ENCODE assay signal across 35 cellular contexts in genomic region chr1:205856433-205856832, GRCh38. TPM values are rescaled to one million over a fixed set of nuclear protein-coding genes. Genes with fewer than 3 reads are reported as not detected.
"Had no signal": no experiment of that assay in that cellular context is flagged by ENCODE, and none has a peak within 500 bp of the region (broad histone marks: within the 10 kb centered on the region; RNA-seq: fewer than 3 reads in every experiment).

No MANE protein-coding gene starts in this region.

- H3K27me3 ChIP-seq: adrenal gland, ascending aorta, body of pancreas, brain microvascular endothelial cell, breast epithelium, cardiac muscle cell had no signal

- DNase-seq: activated effector memory CD4-positive, alpha-beta T cell treated with anti-CD3 and anti-CD28 coated beads, Interleukin-2, amount 50 U/mL, for 16 hours; activated effector memory CD4-positive, alpha-beta T cell treated with Interleukin-2 at 50 U/mL for 16 hours; activated gamma-delta T cell; activated gamma-delta T cell treated with Interleukin-2 at 50 U/mL for 16 hours; activated naive CD4-positive, alpha-beta T cell; activated naive CD4-positive, alpha-beta T cell treated with anti-CD3 and anti-CD28 coated beads for 36 hours; activated naive CD4-positive, alpha-beta T cell treated with anti-CD3 and anti-CD28 coated beads, Interleukin-2, amount 10 ng/mL, durations not matched to agents 7 days and 5 days; activated naive CD4-positive, alpha-beta T cell treated with anti-CD3 and anti-CD28 coated beads, Interleukin-2, amount 50 U/mL, for 16 hours; activated naive CD4-positive, alpha-beta T cell treated with Interleukin-2 at 50 U/mL for 16 hours; activated naive CD8-positive, alpha-beta T cell treated with anti-CD3 and anti-CD28 coated beads for 36 hours; activated naive CD8-positive, alpha-beta T cell treated with anti-CD3 and anti-CD28 coated beads, Interleukin-2, amount 10 ng/mL, durations not matched to agents 7 days and 5 days; activated naive CD8-positive, alpha-beta T cell treated with anti-CD3 and anti-CD28 coated beads, Interleukin-2, amount 50 U/mL, for 24 hours; activated T-cell treated with anti-CD3 and anti-CD28 coated beads, Interleukin-2, amount 50 U/mL, for 1 hour; activated T-cell treated with anti-CD3 and anti-CD28 coated beads, Interleukin-2, amount 50 U/mL, for 24 hours; activated T-cell treated with anti-CD3 and anti-CD28 coated beads, Interleukin-2, amount 50 U/mL, for 4 hours; activated T-cell treated with anti-CD3 and anti-CD28 coated beads, Interleukin-2, amount 50 U/mL, for 48 hours; activated T-cell treated with anti-CD3 and anti-CD28 coated beads, Interleukin-2, amount 50 U/mL, for 72 hours; adrenal gland; amniotic stem cell; amygdala; anterior cingulate cortex; aorta; body of pancreas; brain microvascular endothelial cell; caudate nucleus; central memory CD4-positive, alpha-beta T cell; cerebellar nuclear complex had no signal

- ATAC-seq: activated naive CD4-positive, alpha-beta T cell treated with anti-CD3 and anti-CD28 coated beads, Interleukin-2, amount 50 U/mL, for 72 hours; activated naive CD8-positive, alpha-beta T cell treated with anti-CD3 and anti-CD28 coated beads, Interleukin-2, amount 50 U/mL, for 24 hours; activated T-cell treated with anti-CD3 and anti-CD28 coated beads, Interleukin-2, amount 50 U/mL, for 4 hours; activated T-cell treated with anti-CD3 and anti-CD28 coated beads, Interleukin-2, amount 50 U/mL, for 72 hours; activated T-helper 17 cell treated with anti-CD3 and anti-CD28 coated beads, Interleukin-2, amount 50 U/mL, for 72 hours; body of pancreas had no signal

- FAIRE-seq: astrocyte, bronchial epithelial cell had no signal

- H3K4me1 ChIP-seq: adrenal gland, ascending aorta, breast epithelium had no signal

- H3K4me3 ChIP-seq: adrenal gland, ascending aorta, body of pancreas, breast epithelium, cardiac muscle cell had no signal

- H3K36me3 ChIP-seq: adrenal gland, ascending aorta, brain microvascular endothelial cell, breast epithelium, cardiac muscle cell had no signal

- H3K27ac ChIP-seq: adrenal gland, ascending aorta, body of pancreas, brain microvascular endothelial cell, breast epithelium, cardiac muscle cell had no signal

- H3K9me3 ChIP-seq: body of pancreas had no signal

RNA-seq across cellular contexts. Expression of gene PM20D1, which starts 6.5 kb away (rescaled TPM):
- total RNA-seq: ascending aorta, astrocyte, bronchial epithelial cell, cardiac muscle cell, chondrocyte had no signal
